1 cellular context compared by ENCODE assay signal in genomic region chr10:3935141-3935540, GRCh38.
TF ChIP-seq lines count a peak whose summit lies in the region.

No MANE protein-coding gene starts in this region.

TF ChIP-seq in GM12878, 131 proteins besides CTCF, POLR2A, EP300 and RAD21 (continued from another document and continues in another):
- 0 out of 4 replicates have a peak, but pooled peaks of 1 of the 2 experiments have one; percentile 15 for TF ChIP-seq SRF (IDR thresholded peaks at IDR 0.05; ENCODE audit: low read depth in 2 of 2, low read length in 2 of 2)
- TF ChIP-seq NBN (IDR thresholded peaks at IDR 0.05) = peak; percentile 80
- TF ChIP-seq RELA (IDR thresholded peaks at IDR 0.05; ENCODE audit: borderline replicate concordance, partially characterized antibody) = peak; percentile 36
- peak; percentile 61; the same call in 1 of the 2 replicates for TF ChIP-seq GABPA (IDR thresholded peaks at IDR 0.05; ENCODE audit: low read depth)
- 0 out of 2 replicates have a peak, but pooled peaks have one; percentile 17 for TF ChIP-seq ZNF687 (IDR thresholded peaks at IDR 0.05)
- no peak for TF ChIP-seq ELK1 (IDR thresholded peaks at IDR 0.05; ENCODE audit: low read depth, low read length)
- TF ChIP-seq PAX5 (IDR thresholded peaks at IDR 0.05; ENCODE audit: borderline replicate concordance, low read depth, low read length) = peak; percentile 85
- peak; percentile 53; the same call in 1 of the 3 replicates for TF ChIP-seq POU2F2 (IDR thresholded peaks at IDR 0.05; ENCODE audit: borderline replicate concordance, low read depth, low read length)
- no peak for TF ChIP-seq MYB (IDR thresholded peaks at IDR 0.05; ENCODE audit: borderline replicate concordance, low read depth, low read length)
- no peak for TF ChIP-seq HDGF (IDR thresholded peaks at IDR 0.05)
- TF ChIP-seq BMI1 (IDR thresholded peaks at IDR 0.05; ENCODE audit: borderline replicate concordance) = 0 out of 2 replicates have a peak, but pooled peaks have one; percentile 39
- peak; percentile 44 for TF ChIP-seq RAD51 (IDR thresholded peaks at IDR 0.05)
- no peak for TF ChIP-seq ZNF24 (IDR thresholded peaks at IDR 0.05)
- peak; percentile 95 for TF ChIP-seq SKIL (IDR thresholded peaks at IDR 0.05; ENCODE audit: low read depth, poor library complexity, severe bottlenecking)
- no peak for TF ChIP-seq ZBTB11 (CRISPR knock-in tag; IDR thresholded peaks at IDR 0.05)
- TF ChIP-seq TCF3 (IDR thresholded peaks at IDR 0.05; ENCODE audit: borderline replicate concordance, insufficient read depth, low read depth, low read length) = peak; percentile 31; the same call in 1 of the 2 replicates
- peak in 1 of 2 experiments; percentile 79; a peak in 2 of 3 replicates for TF ChIP-seq EGR1 (IDR thresholded peaks at IDR 0.05; ENCODE audit: borderline replicate concordance in 1 of 2, low read depth in 2 of 2, low read length in 2 of 2)
- no peak for TF ChIP-seq SUPT20H (IDR thresholded peaks at IDR 0.05; ENCODE audit: borderline replicate concordance, control insufficient read depth, low read depth, low read length)
- TF ChIP-seq BACH1 (IDR thresholded peaks at IDR 0.05; ENCODE audit: borderline replicate concordance) = peak; percentile 77; the same call in 1 of the 2 replicates
- peak; percentile 82; the same call in 1 of the 2 replicates for TF ChIP-seq CHD2 (IDR thresholded peaks at IDR 0.05; ENCODE audit: borderline replicate concordance, low read depth, low read length)
- TF ChIP-seq NFIC (IDR thresholded peaks at IDR 0.05; ENCODE audit: low read depth, low read length) = peak; percentile 83
- 0 out of 2 replicates have a peak, but pooled peaks have one; percentile 25 for TF ChIP-seq MLLT1 (IDR thresholded peaks at IDR 0.05)
- TF ChIP-seq LARP7 (IDR thresholded peaks at IDR 0.05) = no peak
- TF ChIP-seq RUNX3 (IDR thresholded peaks at IDR 0.05; ENCODE audit: low read length) = peak; percentile 60
- peak; percentile 26; the same call in 1 of the 2 replicates for TF ChIP-seq ASH2L (IDR thresholded peaks at IDR 0.05; ENCODE audit: borderline replicate concordance, low read depth)
- TF ChIP-seq CHD4 (IDR thresholded peaks at IDR 0.05) = no peak
- no peak for TF ChIP-seq BCLAF1 (IDR thresholded peaks at IDR 0.05)
- TF ChIP-seq MEF2A (IDR thresholded peaks at IDR 0.05; ENCODE audit: insufficient read depth, low read depth, low read length) = peak; percentile 83
- TF ChIP-seq ATF7 (IDR thresholded peaks at IDR 0.05; ENCODE audit: low read depth) = peak; percentile 91
- peak; percentile 62; the same call in 1 of the 2 replicates for TF ChIP-seq ZNF592 (IDR thresholded peaks at IDR 0.05)
- TF ChIP-seq MTA2 (IDR thresholded peaks at IDR 0.05; ENCODE audit: low read depth) = peak; percentile 89
- TF ChIP-seq WRNIP1 (IDR thresholded peaks at IDR 0.05; ENCODE audit: borderline replicate concordance, low read depth, low read length) = no peak
- peak; percentile 89 for TF ChIP-seq CREM (IDR thresholded peaks at IDR 0.05; ENCODE audit: low read depth)
- peak; percentile 38; the same call in 1 of the 2 replicates for TF ChIP-seq PML (IDR thresholded peaks at IDR 0.05; ENCODE audit: low read length)
- peak; percentile 85; the same call in 1 of the 2 replicates for TF ChIP-seq RELB (IDR thresholded peaks at IDR 0.05; ENCODE audit: low read depth)
- peak in 1 of 2 experiments; percentile 57; a peak in 1 of 4 replicates for TF ChIP-seq ETV6 (conservative IDR thresholded peaks at IDR 0.05 in 1 of 2, IDR thresholded peaks at IDR 0.05 in 1 of 2; ENCODE audit: borderline replicate concordance in 1 of 2, low read depth in 1 of 2)
- TF ChIP-seq IKZF1 (conservative IDR thresholded peaks at IDR 0.05) = peak; percentile 85
